8 cellular contexts compared by ENCODE assay signal in the genomic region with DNA sequence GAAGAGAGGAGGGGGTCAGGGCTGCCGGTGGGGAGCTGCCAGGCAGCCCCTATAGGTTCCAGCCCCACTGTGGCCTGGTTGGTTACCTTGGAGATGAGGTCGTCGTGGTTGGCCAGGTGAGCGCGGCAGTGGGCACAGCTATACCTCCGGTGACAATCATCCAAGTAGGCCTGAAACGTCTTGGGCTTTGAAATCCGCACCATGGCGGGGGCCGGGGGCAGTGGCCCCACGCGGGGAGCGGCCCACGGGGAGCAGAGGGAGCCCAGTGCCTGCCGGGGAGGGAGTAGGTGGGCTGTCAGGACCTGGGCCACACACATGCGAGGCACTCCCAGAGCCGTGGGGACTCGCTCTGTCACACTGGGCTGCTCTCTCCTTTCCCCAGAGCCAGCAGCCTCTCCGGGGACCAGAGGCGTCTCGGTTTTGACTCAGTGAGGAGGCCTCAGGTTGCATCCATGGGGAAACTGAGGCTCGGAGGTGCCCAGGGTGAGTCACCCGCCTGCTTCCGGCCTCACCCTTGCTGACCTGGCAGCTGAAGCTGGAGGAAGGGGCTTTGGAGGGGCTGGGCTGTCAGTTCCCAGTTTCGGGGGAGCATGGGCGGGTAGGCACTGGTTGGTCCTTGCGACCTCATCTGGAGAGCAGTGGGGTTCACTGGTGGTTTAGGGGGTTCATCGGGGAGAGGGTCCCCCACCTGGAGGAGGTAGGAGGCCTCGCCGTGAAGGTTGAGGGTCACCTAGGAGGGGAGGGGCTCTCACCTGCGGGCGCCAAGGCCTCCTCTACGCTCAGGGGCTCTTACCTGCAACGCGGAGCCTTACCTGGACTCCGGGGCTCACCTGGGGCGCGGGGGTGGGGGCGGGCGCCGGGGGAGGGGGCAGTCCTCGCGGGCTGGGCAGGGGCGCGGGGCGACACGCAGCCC. TPM values are rescaled to one million over a fixed set of nuclear protein-coding genes. Genes with fewer than 3 reads are reported as not detected.
DNase-seq lines count a peak whose midpoint lies in the region; FAIRE-seq and TF ChIP-seq lines count a peak whose summit lies in the region.

No MANE protein-coding gene starts in this region.

- H3K27me3 Mint-ChIP-seq in activated T-helper 2 cell treated with anti-CD3 and anti-CD28 coated beads, Interferon-gamma antibody, Interleukin-2, Interleukin-4, amounts not matched to agents 10 μg/mL and 5 μg/mL and 100 μg/mL, durations not matched to agents 14 hours and 24 hours and 36 hours (ENCODE audit: low read depth) = no peaks in the 10 kb centered on the region

- H3K9me3 ChIP-seq in iPS-18c (ENCODE audit: control insufficient read depth, insufficient read depth, low read length) (peaks cover 12% of the 10 kb centered on the region), stomach (peaks cover 0 to 22% (median 12%) of the 10 kb centered on the region in 4 donors)

- H3K9me3 Mint-ChIP-seq in activated T-helper 2 cell treated with anti-CD3 and anti-CD28 coated beads, Interferon-gamma antibody, Interleukin-2, Interleukin-4, amounts not matched to agents 10 μg/mL and 5 μg/mL and 100 μg/mL, durations not matched to agents 14 hours and 24 hours and 36 hours = peaks cover 24% of the 10 kb centered on the region

- H3K27ac Mint-ChIP-seq in activated T-helper 2 cell treated with anti-CD3 and anti-CD28 coated beads, Interferon-gamma antibody, Interleukin-2, Interleukin-4, amounts not matched to agents 10 μg/mL and 5 μg/mL and 100 μg/mL, durations not matched to agents 14 hours and 24 hours and 36 hours = peak overlapping the region; percentile 86

- peaks cover 41% of the 10 kb centered on the region for H3K36me3 Mint-ChIP-seq in activated T-helper 2 cell treated with anti-CD3 and anti-CD28 coated beads, Interferon-gamma antibody, Interleukin-2, Interleukin-4, amounts not matched to agents 10 μg/mL and 5 μg/mL and 100 μg/mL, durations not matched to agents 14 hours and 24 hours and 36 hours (ENCODE audit: low read depth)

- no peak for FAIRE-seq in urothelium cell line (lab: Jason Lieb, UNC)

- TF ChIP-seq CTCF in stomach (IDR thresholded peaks at IDR 0.05) = no peak

- H3K27ac ChIP-seq in stomach = peak overlapping the region; percentile 90 to 99 (median 94)

- peaks cover 5 to 21% (median 15%) of the 10 kb centered on the region in 4 donors for H3K36me3 ChIP-seq in stomach

- intact Hi-C loops in activated T-helper 2 cell treated with anti-CD3 and anti-CD28 coated beads, Interferon-gamma antibody, Interleukin-2, Interleukin-4, amounts not matched to agents 10 μg/mL and 5 μg/mL and 100 μg/mL, durations not matched to agents 14 hours and 24 hours and 36 hours (cut with micrococcal nuclease) = loop anchor here (1.0 to 10.0 kb wide), 2 partner anchors 20 to 309 kb away; a partner anchor contains a TSS
- intact Hi-C loops in stomach (cut with DNase I; ENCODE audit: low total_unique reads) = no loop called here

- DNase-seq in NCI-H146 (lab: John Stamatoyannopoulos, UW) (peak; percentile 59), NCI-H146 treated with DMSO at 0.1 percent for 48 hours (lab: John Stamatoyannopoulos, UW; ENCODE audit: unreplicated experiment) (no peak), stomach (no peak), 8988T (no peak), urothelium cell line (ENCODE audit: low spot score) (no peak), Kasumi-1 (lab: John Stamatoyannopoulos, UW) (no peak)
- no peak for DNase-seq in activated T-helper 2 cell treated with anti-CD3 and anti-CD28 coated beads, Interferon-gamma antibody, Interleukin-2, Interleukin-4, amounts not matched to agents 10 μg/mL and 5 μg/mL and 100 μg/mL, durations not matched to agents 14 hours and 24 hours and 36 hours (ENCODE audit: low spot score)

- peak overlapping the region; percentile 84 for H3K4me3 Mint-ChIP-seq in activated T-helper 2 cell treated with anti-CD3 and anti-CD28 coated beads, Interferon-gamma antibody, Interleukin-2, Interleukin-4, amounts not matched to agents 10 μg/mL and 5 μg/mL and 100 μg/mL, durations not matched to agents 14 hours and 24 hours and 36 hours (ENCODE audit: low read depth)

- peaks cover 40 to 56% (median 54%) of the 10 kb centered on the region in 4 donors for H3K4me1 ChIP-seq in stomach

- no peaks in the 10 kb centered on the region for H3K27me3 ChIP-seq in stomach

- TF ChIP-seq EP300 in stomach (IDR thresholded peaks at IDR 0.05) = no peak

- H3K4me1 Mint-ChIP-seq in activated T-helper 2 cell treated with anti-CD3 and anti-CD28 coated beads, Interferon-gamma antibody, Interleukin-2, Interleukin-4, amounts not matched to agents 10 μg/mL and 5 μg/mL and 100 μg/mL, durations not matched to agents 14 hours and 24 hours and 36 hours (ENCODE audit: low read depth) = peaks cover 27% of the 10 kb centered on the region

- WGBS in stomach, 5 donors = 7 to 19% (median 9%) methylated on average over 22 to 47 of the region's 47 CpGs

- H3K4me3 ChIP-seq in iPS-18c (ENCODE audit: insufficient read depth, low read depth, low read length) = peak overlapping the region; percentile 0; the same call in 1 of the 2 replicates
- peak overlapping the region; percentile 63 to 89 (median 80) for H3K4me3 ChIP-seq in stomach

- TF ChIP-seq POLR2A in stomach (IDR thresholded peaks at IDR 0.05) = no peak

RNA-seq across cellular contexts. Expression of a gene that starts 0.6 kb away (rescaled TPM):
- 14.0 and 14.2 TPM in 2 replicates for total RNA-seq in activated T-helper 2 cell treated with anti-CD3 and anti-CD28 coated beads, Interferon-gamma antibody, Interleukin-2, Interleukin-4, amounts not matched to agents 10 μg/mL and 5 μg/mL and 100 μg/mL, durations not matched to agents 14 hours and 24 hours and 36 hours
- 100 to 1,000 TPM in 1 of 5 donors, 10 to 100 TPM in 4; 13.9 to 116 (median 37.9) TPM for total RNA-seq in stomach
- 100 to 1,000 TPM; 103 to 162 (median 111) TPM for polyA plus RNA-seq in stomach

RNA-seq across cellular contexts. Expression of a gene that starts 3.7 kb away (rescaled TPM):
- total RNA-seq in activated T-helper 2 cell treated with anti-CD3 and anti-CD28 coated beads, Interferon-gamma antibody, Interleukin-2, Interleukin-4, amounts not matched to agents 10 μg/mL and 5 μg/mL and 100 μg/mL, durations not matched to agents 14 hours and 24 hours and 36 hours = 2.7 and 2.9 TPM in 2 replicates
- 10 to 100 TPM in 1 of 5 donors, 1 to 10 TPM in 1, not detected in 3; 3.8 to 25.0 TPM for total RNA-seq in stomach
- 1 to 10 TPM; 1.1 to 2.5 (median 2.1) TPM for polyA plus RNA-seq in stomach

RNA-seq across cellular contexts. Expression of a gene that starts 17.9 kb away (rescaled TPM):
- 6.4 and 7.7 TPM in 2 replicates for total RNA-seq in activated T-helper 2 cell treated with anti-CD3 and anti-CD28 coated beads, Interferon-gamma antibody, Interleukin-2, Interleukin-4, amounts not matched to agents 10 μg/mL and 5 μg/mL and 100 μg/mL, durations not matched to agents 14 hours and 24 hours and 36 hours
- 100 to 1,000 TPM in 1 of 5 donors, 1 to 10 TPM in 4; 1.8 to 178 (median 7.2) TPM for total RNA-seq in stomach
- polyA plus RNA-seq in stomach = 10 to 100 TPM in 1 of 3 donors, 1 to 10 TPM in 2; 4.4 to 15.9 (median 4.6) TPM

RNA-seq across cellular contexts. Expression of a gene that starts 19.6 kb away (rescaled TPM):
- 143 and 144 TPM in 2 replicates for total RNA-seq in activated T-helper 2 cell treated with anti-CD3 and anti-CD28 coated beads, Interferon-gamma antibody, Interleukin-2, Interleukin-4, amounts not matched to agents 10 μg/mL and 5 μg/mL and 100 μg/mL, durations not matched to agents 14 hours and 24 hours and 36 hours
- total RNA-seq in stomach = 10 to 100 TPM; 21.4 to 86.1 (median 63.6) TPM
- polyA plus RNA-seq in stomach = 100 to 1,000 TPM in 1 of 3 donors, 10 to 100 TPM in 2; 76.1 to 118 (median 93.3) TPM

RNA-seq across cellular contexts. Expression of a gene that starts 27.6 kb away (rescaled TPM):
- total RNA-seq in activated T-helper 2 cell treated with anti-CD3 and anti-CD28 coated beads, Interferon-gamma antibody, Interleukin-2, Interleukin-4, amounts not matched to agents 10 μg/mL and 5 μg/mL and 100 μg/mL, durations not matched to agents 14 hours and 24 hours and 36 hours = 61.9 and 63.9 TPM in 2 replicates
- total RNA-seq in stomach = 100 to 1,000 TPM in 3 of 5 donors, 10 to 100 TPM in 2; 21.5 to 290 (median 111) TPM
- polyA plus RNA-seq in stomach = 100 to 1,000 TPM in 1 of 3 donors, 10 to 100 TPM in 2; 39.9 to 203 (median 68.2) TPM
